In genomic region chr13:38223093-38223492, GRCh38 we compare ENCODE assay signal across 7 cellular contexts.
A peak's percentile ranks its signal among the peaks of the same experiment; 100 is the strongest.
DNase-seq lines count a peak whose midpoint lies in the region; FAIRE-seq and TF ChIP-seq lines count a peak whose summit lies in the region.

No MANE protein-coding gene starts in this region.

- CTCF ChIA-PET in activated CD4-positive, alpha-beta memory T cell treated with anti-CD3 and anti-CD28 coated beads for 36 hours (lab: Charles Lee) = no interaction called here

- POLR2A ChIA-PET in activated CD4-positive, alpha-beta memory T cell treated with anti-CD3 and anti-CD28 coated beads for 36 hours (lab: Charles Lee) = no interaction called here

- no peak overlapping the region for H3K27ac Mint-ChIP-seq in neural crest cell (ENCODE audit: unreplicated experiment)
- H3K27ac Mint-ChIP-seq in activated CD4-positive, alpha-beta memory T cell treated with anti-CD3 and anti-CD28 coated beads for 36 hours = no peak overlapping the region

- peak; percentile 51 for TF ChIP-seq CTCF in neural crest cell (conservative IDR thresholded peaks at IDR 0.05)

- DNase-seq in GM04504 (ENCODE audit: low read depth) = peak; percentile 25
- peak; percentile 7 for DNase-seq in NCI-H524 treated with DMSO at 0.1 percent for 48 hours (lab: John Stamatoyannopoulos, UW)
- DNase-seq in dermis microvascular lymphatic vessel endothelial cell (ENCODE audit: low read depth in 2 of 2) = peak; percentile 1 to 12
- no peak for DNase-seq in neural crest cell (ENCODE audit: low read depth, low spot score)
- no peak for DNase-seq in activated CD4-positive, alpha-beta memory T cell treated with anti-CD3 and anti-CD28 coated beads for 36 hours
- no peak for DNase-seq in GM19239 (ENCODE audit: insufficient read length, low spot score)
- no peak for DNase-seq in NCI-H2196 (lab: John Stamatoyannopoulos, UW; ENCODE audit: unreplicated experiment)

- no peak for FAIRE-seq in GM19239 (lab: Jason Lieb, UNC)

- H3K27me3 Mint-ChIP-seq in neural crest cell (ENCODE audit: low read depth) = no peaks in the 10 kb centered on the region
- no peaks in the 10 kb centered on the region for H3K27me3 Mint-ChIP-seq in activated CD4-positive, alpha-beta memory T cell treated with anti-CD3 and anti-CD28 coated beads for 36 hours

- H3K36me3 Mint-ChIP-seq in neural crest cell (ENCODE audit: low read depth) = no peaks in the 10 kb centered on the region
- no peaks in the 10 kb centered on the region for H3K36me3 Mint-ChIP-seq in activated CD4-positive, alpha-beta memory T cell treated with anti-CD3 and anti-CD28 coated beads for 36 hours

- no peak overlapping the region for H3K4me3 Mint-ChIP-seq in neural crest cell
- H3K4me3 Mint-ChIP-seq in activated CD4-positive, alpha-beta memory T cell treated with anti-CD3 and anti-CD28 coated beads for 36 hours = no peak overlapping the region

- intact Hi-C loops in activated CD4-positive, alpha-beta memory T cell treated with anti-CD3 and anti-CD28 coated beads for 36 hours (cut with micrococcal nuclease) = no loop called here

- no peaks in the 10 kb centered on the region for H3K4me1 Mint-ChIP-seq in neural crest cell
- H3K4me1 Mint-ChIP-seq in activated CD4-positive, alpha-beta memory T cell treated with anti-CD3 and anti-CD28 coated beads for 36 hours (ENCODE audit: low read depth) = no peaks in the 10 kb centered on the region

- H3K9me3 Mint-ChIP-seq in neural crest cell = no peaks in the 10 kb centered on the region
- no peaks in the 10 kb centered on the region for H3K9me3 Mint-ChIP-seq in activated CD4-positive, alpha-beta memory T cell treated with anti-CD3 and anti-CD28 coated beads for 36 hours

Comparison
In these comparisons a context has a peak if more than half of its experiments do, and no peak if none do; other contexts are left out.
1. DNase-seq: peak in GM04504 (single experiment), NCI-H524 treated with DMSO at 0.1 percent for 48 hours (single experiment) and dermis microvascular lymphatic vessel endothelial cell (2 of 2); none in neural crest cell (single experiment), activated CD4-positive, alpha-beta memory T cell treated with anti-CD3 and anti-CD28 coated beads for 36 hours (single experiment), GM19239 (single experiment) and NCI-H2196 (single experiment).